ENCODE assay signal across 1 cellular context in genomic region chr20:63133481-63134091, GRCh38.
TF ChIP-seq lines count a peak whose summit lies in the region.

No MANE protein-coding gene starts in this region.

TF ChIP-seq in HepG2, 621 proteins besides CTCF, POLR2A, EP300 and RAD21 (continued from another document):
- TF ChIP-seq, protein P1, sequence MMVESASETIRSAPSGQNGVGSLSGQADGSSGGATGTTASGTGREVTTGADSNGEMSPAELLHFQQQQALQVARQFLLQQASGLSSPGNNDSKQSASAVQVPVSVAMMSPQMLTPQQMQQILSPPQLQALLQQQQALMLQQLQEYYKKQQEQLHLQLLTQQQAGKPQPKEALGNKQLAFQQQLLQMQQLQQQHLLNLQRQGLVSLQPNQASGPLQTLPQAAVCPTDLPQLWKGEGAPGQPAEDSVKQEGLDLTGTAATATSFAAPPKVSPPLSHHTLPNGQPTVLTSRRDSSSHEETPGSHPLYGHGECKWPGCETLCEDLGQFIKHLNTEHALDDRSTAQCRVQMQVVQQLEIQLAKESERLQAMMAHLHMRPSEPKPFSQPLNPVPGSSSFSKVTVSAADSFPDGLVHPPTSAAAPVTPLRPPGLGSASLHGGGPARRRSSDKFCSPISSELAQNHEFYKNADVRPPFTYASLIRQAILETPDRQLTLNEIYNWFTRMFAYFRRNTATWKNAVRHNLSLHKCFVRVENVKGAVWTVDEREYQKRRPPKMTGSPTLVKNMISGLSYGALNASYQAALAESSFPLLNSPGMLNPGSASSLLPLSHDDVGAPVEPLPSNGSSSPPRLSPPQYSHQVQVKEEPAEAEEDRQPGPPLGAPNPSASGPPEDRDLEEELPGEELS (CRISPR knock-in tag; IDR thresholded peaks at IDR 0.05): no peak
- TF ChIP-seq ZNF550 (CRISPR knock-in tag; IDR thresholded peaks at IDR 0.05; ENCODE audit: borderline replicate concordance) (no peak), MEIS2 (CRISPR knock-in tag; IDR thresholded peaks at IDR 0.05) (no peak), SALL2 (CRISPR knock-in tag; IDR thresholded peaks at IDR 0.05) (no peak), U2AF2 (IDR thresholded peaks at IDR 0.05; ENCODE audit: low read depth, low read length) (no peak), NCOA5 (CRISPR knock-in tag; IDR thresholded peaks at IDR 0.05) (no peak), HOXA9 (CRISPR knock-in tag; IDR thresholded peaks at IDR 0.05; ENCODE audit: borderline replicate concordance) (no peak), RCOR2 (CRISPR knock-in tag; IDR thresholded peaks at IDR 0.05) (no peak), CREB1 (IDR thresholded peaks at IDR 0.05) (no peak), CREB1 (CRISPR knock-in tag; IDR thresholded peaks at IDR 0.05) (no peak), PHB2 (IDR thresholded peaks at IDR 0.05; ENCODE audit: partially characterized antibody) (no peak), PHF5A (CRISPR knock-in tag; IDR thresholded peaks at IDR 0.05; ENCODE audit: low read depth, unreplicated experiment) (no peak)
- TF ChIP-seq, protein P2, sequence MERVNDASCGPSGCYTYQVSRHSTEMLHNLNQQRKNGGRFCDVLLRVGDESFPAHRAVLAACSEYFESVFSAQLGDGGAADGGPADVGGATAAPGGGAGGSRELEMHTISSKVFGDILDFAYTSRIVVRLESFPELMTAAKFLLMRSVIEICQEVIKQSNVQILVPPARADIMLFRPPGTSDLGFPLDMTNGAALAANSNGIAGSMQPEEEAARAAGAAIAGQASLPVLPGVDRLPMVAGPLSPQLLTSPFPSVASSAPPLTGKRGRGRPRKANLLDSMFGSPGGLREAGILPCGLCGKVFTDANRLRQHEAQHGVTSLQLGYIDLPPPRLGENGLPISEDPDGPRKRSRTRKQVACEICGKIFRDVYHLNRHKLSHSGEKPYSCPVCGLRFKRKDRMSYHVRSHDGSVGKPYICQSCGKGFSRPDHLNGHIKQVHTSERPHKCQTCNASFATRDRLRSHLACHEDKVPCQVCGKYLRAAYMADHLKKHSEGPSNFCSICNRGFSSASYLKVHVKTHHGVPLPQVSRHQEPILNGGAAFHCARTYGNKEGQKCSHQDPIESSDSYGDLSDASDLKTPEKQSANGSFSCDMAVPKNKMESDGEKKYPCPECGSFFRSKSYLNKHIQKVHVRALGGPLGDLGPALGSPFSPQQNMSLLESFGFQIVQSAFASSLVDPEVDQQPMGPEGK (CRISPR knock-in tag; IDR thresholded peaks at IDR 0.05): no peak
